In the genomic region with DNA sequence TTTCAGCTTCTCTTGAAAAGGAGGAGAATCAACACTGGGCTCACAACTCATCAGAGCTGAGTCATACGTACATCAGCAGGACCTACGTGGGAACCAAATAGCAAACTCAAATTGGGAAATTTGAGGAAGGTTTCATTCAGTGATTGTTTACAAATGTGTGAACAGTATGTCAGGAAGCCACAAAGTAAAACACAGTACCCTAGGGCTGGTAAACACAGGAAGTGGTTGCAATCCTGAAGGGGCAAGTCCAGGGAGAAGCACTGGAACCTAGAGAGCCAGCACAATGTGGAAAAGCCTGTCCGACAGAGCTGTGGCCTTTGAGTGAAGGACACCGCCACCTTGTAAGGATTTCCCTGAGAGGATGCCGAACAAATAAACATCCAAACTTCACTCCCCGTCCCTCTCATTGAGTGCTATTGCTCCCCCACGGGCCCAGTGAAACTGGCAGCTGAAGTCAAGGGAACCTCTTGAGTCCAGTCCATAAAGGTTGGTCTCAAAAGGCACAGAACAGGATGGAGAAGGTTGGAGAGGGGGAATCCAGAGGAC, we compare ENCODE assay signal across 10 cellular contexts. TPM values are rescaled to one million over a fixed set of nuclear protein-coding genes. Genes with fewer than 3 reads are reported as not detected.
DNase-seq lines count a peak whose midpoint lies in the region; ATAC-seq, FAIRE-seq and TF ChIP-seq lines count a peak whose summit lies in the region.
"Had no signal": no experiment of that assay in that cellular context is flagged by ENCODE, and none has a peak within 500 bp of the region (broad histone marks: within the 10 kb centered on the region; RNA-seq: fewer than 3 reads in every experiment).

No MANE protein-coding gene starts in this region.

- TF ChIP-seq RAD21 in HepG2 (CRISPR knock-in tag; IDR thresholded peaks at IDR 0.05) = no peak

- H3K4me3 ChIP-seq in CD8-positive, alpha-beta T cell (ENCODE audit: low read depth, low read length) = no peak overlapping the region
- peak overlapping the region in 2 of 3 experiments; percentile 18 to 37; a peak in 2 of 6 replicates for H3K4me3 ChIP-seq in HepG2 (replicated peaks in 1 of 3; ENCODE audit: insufficient read depth in 1 of 3, low read depth in 2 of 3, low read length in 3 of 3)
- no peak overlapping the region for H3K4me3 ChIP-seq in mucosa of descending colon
- H3K4me3 ChIP-seq: gastroesophageal sphincter had no signal

- FAIRE-seq in HepG2 (lab: Jason Lieb, UNC) = peak; percentile 59
- FAIRE-seq: small intestine had no signal

- H3K4me1 Mint-ChIP-seq in CD8-positive, alpha-beta T cell (ENCODE audit: low read depth) = peaks cover 36% of the 10 kb centered on the region

- in situ Hi-C loops in KBM-7 (cut with MboI; ENCODE audit: low pct_unique_long_range_greater_than_20kb, low sequenced_read_pairs) = no loop called here
- in situ Hi-C loops in HepG2 (cut with HindIII; ENCODE audit: extremely low pct_ligation_motif_present, low pct_unique_long_range_greater_than_20kb) = no loop called here

- CTCF ChIA-PET in CD8-positive, alpha-beta T cell (lab: Charles Lee) = interaction anchor here (1.0 to 3.1 kb wide), 2 partner anchors 21 to 41 kb away, joined by 3 to 19 read pairs; no protein-coding TSS in a partner anchor
- CTCF ChIA-PET in HepG2 (lab: Yijun Ruan, JAX; ENCODE audit: low intra/inter-chr PET ratio, low total read pairs) = no interaction called here

- ATAC-seq in CD8-positive, alpha-beta T cell = no peak
- ATAC-seq in HepG2 (peak; percentile 88), GM18909 (IDR thresholded peaks at IDR 0.05; ENCODE audit: poor library complexity, unreplicated experiment) (no peak), mucosa of descending colon (no peak)
- ATAC-seq: gastroesophageal sphincter had no signal

- H3K9ac ChIP-seq in HepG2 (ENCODE audit: insufficient read depth, low read depth, low read length) = peak overlapping the region; percentile 18

- no peaks in the 10 kb centered on the region for H3K9me3 ChIP-seq in CD8-positive, alpha-beta T cell (ENCODE audit: low read length)
- H3K9me3 ChIP-seq in HepG2 (ENCODE audit: low read length) = no peaks in the 10 kb centered on the region
- H3K9me3 ChIP-seq in mucosa of descending colon = no peaks in the 10 kb centered on the region
- H3K9me3 ChIP-seq: gastroesophageal sphincter had no signal

- intact Hi-C loops in CD8-positive, alpha-beta T cell (cut with DNase I, micrococcal nuclease) = no loop called here
- intact Hi-C loops in HepG2 (cut with micrococcal nuclease; ENCODE audit: unreplicated experiment) = loop anchor here (10.0 kb wide), 1 partner anchor 256 kb away; a partner anchor contains a TSS
- intact Hi-C loops in mucosa of descending colon (cut with DNase I, micrococcal nuclease) = no loop called here

- H3K27ac ChIP-seq in CD8-positive, alpha-beta T cell (ENCODE audit: low read depth, low read length) = no peak overlapping the region
- peak overlapping the region; percentile 63 for H3K27ac ChIP-seq in HepG2 (ENCODE audit: extremely low read length, insufficient read depth, low read length)
- H3K27ac ChIP-seq: gastroesophageal sphincter had no signal

- TF ChIP-seq POLR2A in HepG2 (IDR thresholded peaks at IDR 0.05; ENCODE audit: insufficient read depth in 1 of 2, low read depth in 2 of 2, low read length in 2 of 2) = no peak

- BruUV-seq in HepG2 (replicated peaks; lab: Mats Ljungman, UMichigan) = no TSS peak

- peak overlapping the region; percentile 61 for H2AFZ ChIP-seq in HepG2 (ENCODE audit: low read length)

- H3K27me3 ChIP-seq in CD8-positive, alpha-beta T cell (ENCODE audit: insufficient read depth, low read length) = no peaks in the 10 kb centered on the region
- no peaks in the 10 kb centered on the region for H3K27me3 ChIP-seq in HepG2 (ENCODE audit: control insufficient read depth in 1 of 2, insufficient read depth in 2 of 2, low read length in 2 of 2)
- H3K27me3 ChIP-seq: gastroesophageal sphincter had no signal

- H3K4me1 ChIP-seq in CD8-positive, alpha-beta T cell (ENCODE audit: insufficient read depth, low read length) = peaks cover 15% of the 10 kb centered on the region
- H3K4me1 ChIP-seq in HepG2 (ENCODE audit: insufficient read depth, low read length) (peaks cover 49% of the 10 kb centered on the region), mucosa of descending colon (ENCODE audit: low read depth) (no peaks in the 10 kb centered on the region)
- H3K4me1 ChIP-seq: gastroesophageal sphincter had no signal

- TF ChIP-seq EP300 in HepG2 (IDR thresholded peaks at IDR 0.05; ENCODE audit: low read depth in 2 of 2, low read length in 2 of 2) (peak in 1 of 2 experiments; percentile 72; a peak in 2 of 4 replicates), HepG2 (CRISPR knock-in tag; IDR thresholded peaks at IDR 0.05; ENCODE audit: borderline replicate concordance) (peak; percentile 84)

- H3K9me3 Mint-ChIP-seq in CD8-positive, alpha-beta T cell = no peaks in the 10 kb centered on the region

- POLR2A ChIA-PET in CD8-positive, alpha-beta T cell (lab: Charles Lee) = interaction anchor here (0.8 to 1.7 kb wide), 2 partner anchors 20 to 185 kb away, joined by 3 to 4 read pairs; no protein-coding TSS in a partner anchor
- POLR2A ChIA-PET in HepG2 (lab: Yijun Ruan, JAX) = interaction anchor here (1.2 kb wide), 1 partner anchor 20 kb away, joined by 3 read pairs; no protein-coding TSS in a partner anchor

- H3K36me3 Mint-ChIP-seq in CD8-positive, alpha-beta T cell = peaks cover 30% of the 10 kb centered on the region

- no peaks in the 10 kb centered on the region for H3K79me2 ChIP-seq in HepG2 (ENCODE audit: insufficient read depth, low read length)

- no peaks in the 10 kb centered on the region for H4K20me1 ChIP-seq in HepG2 (ENCODE audit: insufficient read depth, low read length)

- 12% methylated on average over 7 of the region's 7 CpGs for WGBS in HepG2 (ENCODE audit: low lambda C conversion rate)

- H3K27me3 Mint-ChIP-seq in CD8-positive, alpha-beta T cell (ENCODE audit: low read depth) = no peaks in the 10 kb centered on the region

- peak overlapping the region; percentile 89 for H3K27ac Mint-ChIP-seq in CD8-positive, alpha-beta T cell

- peak overlapping the region; percentile 79 for H3K4me2 ChIP-seq in HepG2 (ENCODE audit: low read depth, low read length)

- H3K36me3 ChIP-seq in CD8-positive, alpha-beta T cell (ENCODE audit: insufficient read depth, low read length) = peaks cover 10% of the 10 kb centered on the region
- H3K36me3 ChIP-seq in HepG2 (replicated peaks in 1 of 2; ENCODE audit: control insufficient read depth in 1 of 2, insufficient read depth in 2 of 2, low read length in 2 of 2) (no peaks in the 10 kb centered on the region), mucosa of descending colon (ENCODE audit: low read depth) (no peaks in the 10 kb centered on the region)
- H3K36me3 ChIP-seq: gastroesophageal sphincter had no signal

- DNase-seq in CD8-positive, alpha-beta T cell = no peak
- DNase-seq in KBM-7 (peak; percentile 17), amniotic stem cell (lab: John Stamatoyannopoulos, UW) (peak; percentile 79), HepG2 (ENCODE audit: low spot score) (peak; percentile 89), HUDEP-2 (lab: John Stamatoyannopoulos, UW; ENCODE audit: unreplicated experiment in 76 of 76) (no peak), KG1 (lab: John Stamatoyannopoulos, UW) (no peak), mucosa of descending colon (no peak)
- DNase-seq: small intestine had no signal

- H3K4me3 Mint-ChIP-seq in CD8-positive, alpha-beta T cell = no peak overlapping the region

- no peak for TF ChIP-seq CTCF in CD8-positive, alpha-beta T cell (IDR thresholded peaks at IDR 0.05)
- TF ChIP-seq CTCF in HepG2 (CRISPR knock-in tag; IDR thresholded peaks at IDR 0.05) (no peak), mucosa of descending colon (IDR thresholded peaks at IDR 0.05) (no peak)

TF ChIP-seq in HepG2, 621 proteins besides CTCF, POLR2A, EP300 and RAD21 (continues in another document):
- TF ChIP-seq, protein P1, sequence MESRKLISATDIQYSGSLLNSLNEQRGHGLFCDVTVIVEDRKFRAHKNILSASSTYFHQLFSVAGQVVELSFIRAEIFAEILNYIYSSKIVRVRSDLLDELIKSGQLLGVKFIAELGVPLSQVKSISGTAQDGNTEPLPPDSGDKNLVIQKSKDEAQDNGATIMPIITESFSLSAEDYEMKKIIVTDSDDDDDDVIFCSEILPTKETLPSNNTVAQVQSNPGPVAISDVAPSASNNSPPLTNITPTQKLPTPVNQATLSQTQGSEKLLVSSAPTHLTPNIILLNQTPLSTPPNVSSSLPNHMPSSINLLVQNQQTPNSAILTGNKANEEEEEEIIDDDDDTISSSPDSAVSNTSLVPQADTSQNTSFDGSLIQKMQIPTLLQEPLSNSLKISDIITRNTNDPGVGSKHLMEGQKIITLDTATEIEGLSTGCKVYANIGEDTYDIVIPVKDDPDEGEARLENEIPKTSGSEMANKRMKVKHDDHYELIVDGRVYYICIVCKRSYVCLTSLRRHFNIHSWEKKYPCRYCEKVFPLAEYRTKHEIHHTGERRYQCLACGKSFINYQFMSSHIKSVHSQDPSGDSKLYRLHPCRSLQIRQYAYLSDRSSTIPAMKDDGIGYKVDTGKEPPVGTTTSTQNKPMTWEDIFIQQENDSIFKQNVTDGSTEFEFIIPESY (CRISPR knock-in tag; IDR thresholded peaks at IDR 0.05) = 0 out of 2 replicates have a peak, but pooled peaks have one; percentile 10

RNA-seq across cellular contexts. Expression of a gene that starts 26.7 kb away (rescaled TPM):
- 100 to 1,000 TPM; 116 to 128 TPM for total RNA-seq in CD8-positive, alpha-beta T cell
- total RNA-seq in HepG2 (2016; rRNA removed; fragmentation: Illumina TruSeq; extraction: Trizol) (10.7 and 32.6 TPM in 2 replicates), mucosa of descending colon (10 to 100 TPM; 24.3 to 41.9 (median 36.5) TPM)
- total RNA-seq in HepG2 (2016; cell fraction: cytosol; rRNA removed; fragmentation: Illumina TruSeq; extraction: Trizol; ENCODE audit: low read depth) = 16.4 and 17.4 TPM in 2 replicates
- total RNA-seq in HepG2 (2016; cell fraction: insoluble cytoplasmic fraction; rRNA removed; fragmentation: Illumina TruSeq; extraction: Trizol) = 10.0 and 26.1 TPM in 2 replicates
- total RNA-seq in HepG2 (2016; cell fraction: membrane; rRNA removed; fragmentation: Illumina TruSeq; extraction: Trizol) = 6.9 and 7.8 TPM in 2 replicates
- total RNA-seq in HepG2 (2016; cell fraction: nucleus; rRNA removed; fragmentation: Illumina TruSeq; extraction: Trizol) = 29.8 and 31.8 TPM in 2 replicates
- polyA plus RNA-seq in HepG2 (2011; rRNA removed) = 11.0 and 15.4 TPM in 2 replicates
- polyA plus RNA-seq in HepG2 (2011; cell fraction: cytosol; rRNA removed) = 3.2 and 5.3 TPM in 2 replicates
- polyA plus RNA-seq in HepG2 (2011; cell fraction: nucleus; rRNA removed) = 20.3 and 24.2 TPM in 2 replicates
- 10.5 and 12.5 TPM in 2 replicates for polyA plus RNA-seq in HepG2 (2012)
- polyA plus RNA-seq in HepG2 (2016; cell fraction: cytosol; fragmentation: Illumina TruSeq; extraction: Trizol; ENCODE audit: low read depth) = 0.07 and 0.10 TPM in 2 replicates
- polyA plus RNA-seq in HepG2 (2016; cell fraction: insoluble cytoplasmic fraction; fragmentation: Illumina TruSeq; extraction: Trizol; ENCODE audit: low read depth) = 6.0 and 7.1 TPM in 2 replicates
- 0.34 and 0.49 TPM in 2 replicates for polyA plus RNA-seq in HepG2 (2016; cell fraction: membrane; fragmentation: Illumina TruSeq; extraction: Trizol; ENCODE audit: low read depth)
- polyA plus RNA-seq in HepG2 (2016; cell fraction: nucleus; fragmentation: Illumina TruSeq; extraction: Trizol; ENCODE audit: insufficient read depth, low read depth) = 22.0 and 22.5 TPM in 2 replicates
- 49.0 and 56.1 TPM in 2 replicates for polyA minus RNA-seq in HepG2 (2011; rRNA and poly(A)+ RNA removed; ENCODE audit: low replicate concordance)
- polyA minus RNA-seq in HepG2 (2011; cell fraction: cytosol; rRNA and poly(A)+ RNA removed) = 25.4 and 35.2 TPM in 2 replicates
- 180 and 184 TPM in 2 replicates for polyA minus RNA-seq in HepG2 (2011; cell fraction: nucleus; rRNA and poly(A)+ RNA removed)

Comparison
In these comparisons a context has a peak if more than half of its experiments do, and no peak if none do; other contexts are left out.
1. DNase-seq: peak in KBM-7 (single experiment), amniotic stem cell (single experiment) and HepG2 (single experiment); none in CD8-positive, alpha-beta T cell (0 of 7), HUDEP-2 (0 of 76), KG1 (single experiment) and mucosa of descending colon (0 of 3).
2. H3K4me3 ChIP-seq: peak in HepG2 (2 of 3); none in CD8-positive, alpha-beta T cell (single experiment) and mucosa of descending colon (single experiment).